Comparison of ENCODE assay signal across 17 cellular contexts in genomic region chr17:72931635-72932034, GRCh38.
DNase-seq lines count a peak whose midpoint lies in the region; ATAC-seq and TF ChIP-seq lines count a peak whose summit lies in the region.
"Had no signal": no experiment of that assay in that cellular context is flagged by ENCODE, and none has a peak within 500 bp of the region (broad histone marks: within the 10 kb centered on the region; RNA-seq: fewer than 3 reads in every experiment).

No MANE protein-coding gene starts in this region.

- H3K9ac ChIP-seq in BLaER1 = no peak overlapping the region

- no peaks in the 10 kb centered on the region for H3K9me3 Mint-ChIP-seq in activated T-helper 17 cell treated with anti-CD3 and anti-CD28 coated beads, Interleukin-2, amount 50 U/mL, for 72 hours

- peaks cover 33% of the 10 kb centered on the region for H3K4me1 ChIP-seq in BLaER1
- H3K4me1 ChIP-seq: colonic mucosa, esophagus muscularis mucosa, upper lobe of left lung had no signal

- peak overlapping the region; percentile 31 for H3K27ac Mint-ChIP-seq in activated T-helper 17 cell treated with anti-CD3 and anti-CD28 coated beads, Interleukin-2, amount 50 U/mL, for 72 hours

- H3K4me1 Mint-ChIP-seq in activated T-helper 17 cell treated with anti-CD3 and anti-CD28 coated beads, Interleukin-2, amount 50 U/mL, for 72 hours = peaks cover 20% of the 10 kb centered on the region

- no peaks in the 10 kb centered on the region for H4K20me1 ChIP-seq in BLaER1

- H3K36me3 Mint-ChIP-seq in activated T-helper 17 cell treated with anti-CD3 and anti-CD28 coated beads, Interleukin-2, amount 50 U/mL, for 72 hours (ENCODE audit: low read depth) = no peaks in the 10 kb centered on the region

- DNase-seq in GM13977 (ENCODE audit: low spot score) = peak; percentile 38
- no peak for DNase-seq in 8988T
- DNase-seq in NAMALWA (ENCODE audit: low spot score) = no peak
- DNase-seq in NOMO-1 (lab: John Stamatoyannopoulos, UW; ENCODE audit: unreplicated experiment in 2 of 2) = no peak
- DNase-seq: activated T-cell treated with anti-CD3 and anti-CD28 coated beads for 4 hours, amniotic stem cell, colonic mucosa, NCI-H1436, NCI-H345, upper lobe of left lung had no signal

- ATAC-seq in GM21737 (IDR thresholded peaks at IDR 0.05; ENCODE audit: unreplicated experiment) = peak; percentile 39
- ATAC-seq in activated T-helper 17 cell treated with anti-CD3 and anti-CD28 coated beads, Interleukin-2, amount 50 U/mL, for 72 hours (replicated peaks) = peak; percentile 90
- ATAC-seq in HG03045 (IDR thresholded peaks at IDR 0.05; ENCODE audit: unreplicated experiment) = no peak
- ATAC-seq: left lobe of liver had no signal

- H3K4me3 Mint-ChIP-seq in activated T-helper 17 cell treated with anti-CD3 and anti-CD28 coated beads, Interleukin-2, amount 50 U/mL, for 72 hours = peak overlapping the region; percentile 3

- H3K4me3 ChIP-seq in BLaER1 = no peak overlapping the region
- H3K4me3 ChIP-seq: colonic mucosa, esophagus muscularis mucosa, upper lobe of left lung had no signal

- H3K27me3 ChIP-seq in BLaER1 = no peaks in the 10 kb centered on the region
- H3K27me3 ChIP-seq: colonic mucosa, esophagus muscularis mucosa, upper lobe of left lung had no signal

- H3K27ac ChIP-seq in BLaER1 = no peak overlapping the region
- H3K27ac ChIP-seq: colonic mucosa, esophagus muscularis mucosa, upper lobe of left lung, VCaP had no signal

- H3K9me3 ChIP-seq in BLaER1 = no peaks in the 10 kb centered on the region
- H3K9me3 ChIP-seq: colonic mucosa, esophagus muscularis mucosa, upper lobe of left lung had no signal

- peak overlapping the region; percentile 86 for H3K4me2 ChIP-seq in BLaER1

- peaks cover 16% of the 10 kb centered on the region for H3K36me3 ChIP-seq in BLaER1
- H3K36me3 ChIP-seq: colonic mucosa, esophagus muscularis mucosa, upper lobe of left lung had no signal

- no peak for TF ChIP-seq CTCF in GM13977 (IDR thresholded peaks at IDR 0.05; ENCODE audit: extremely low read depth, insufficient read depth, missing control alignments)

- no peaks in the 10 kb centered on the region for H3K27me3 Mint-ChIP-seq in activated T-helper 17 cell treated with anti-CD3 and anti-CD28 coated beads, Interleukin-2, amount 50 U/mL, for 72 hours

- in situ Hi-C loops in GM13977 (cut with MboI; ENCODE audit: low pct_unique_long_range_greater_than_20kb, low sequenced_read_pairs, unreplicated experiment) = no loop called here
